1 cellular context compared by ENCODE assay signal in genomic region chr22:39266398-39267030, GRCh38.
TF ChIP-seq lines count a peak whose summit lies in the region.

No MANE protein-coding gene starts in this region.

TF ChIP-seq in GM12878, 131 proteins besides CTCF, POLR2A, EP300 and RAD21 (continued from another document and continues in another):
- TF ChIP-seq IRF4 (IDR thresholded peaks at IDR 0.05; ENCODE audit: low read depth, low read length) (peak; percentile 77), RELA (IDR thresholded peaks at IDR 0.05; ENCODE audit: borderline replicate concordance, partially characterized antibody) (no peak), HCFC1 (IDR thresholded peaks at IDR 0.05; ENCODE audit: low read length) (no peak), ETV6 (conservative IDR thresholded peaks at IDR 0.05 in 1 of 2, IDR thresholded peaks at IDR 0.05 in 1 of 2; ENCODE audit: borderline replicate concordance in 1 of 2, low read depth in 1 of 2) (peak in 1 of 2 experiments; percentile 90; a peak in 2 of 4 replicates), ZBED1 (IDR thresholded peaks at IDR 0.05; ENCODE audit: borderline replicate concordance) (peak; percentile 97; the same call in 1 of the 2 replicates), MLLT1 (IDR thresholded peaks at IDR 0.05) (no peak), SMAD1 (IDR thresholded peaks at IDR 0.05; ENCODE audit: low read depth, partially characterized antibody) (no peak), ATF2 (IDR thresholded peaks at IDR 0.05; ENCODE audit: low read length) (peak; percentile 98), MYB (IDR thresholded peaks at IDR 0.05; ENCODE audit: borderline replicate concordance, low read depth, low read length) (no peak), NFYA (IDR thresholded peaks at IDR 0.05; ENCODE audit: borderline replicate concordance, low read depth, low read length) (no peak), NBN (IDR thresholded peaks at IDR 0.05) (peak; percentile 63; the same call in 1 of the 2 replicates), JUNB (IDR thresholded peaks at IDR 0.05) (peak; percentile 93), FOXM1 (IDR thresholded peaks at IDR 0.05; ENCODE audit: low read depth, low read length) (peak; percentile 97), PKNOX1 (IDR thresholded peaks at IDR 0.05) (peak; percentile 36; the same call in 1 of the 2 replicates), NR2C2 (IDR thresholded peaks at IDR 0.05; ENCODE audit: borderline replicate concordance, control insufficient read depth, insufficient read length, low read depth) (no peak), CBX5 (IDR thresholded peaks at IDR 0.05; ENCODE audit: low read depth) (0 out of 2 replicates have a peak, but pooled peaks have one; percentile 57), HSF1 (IDR thresholded peaks at IDR 0.05; ENCODE audit: low read depth, low read length) (no peak), EZH2 (IDR thresholded peaks at IDR 0.05; ENCODE audit: borderline replicate concordance, control insufficient read depth, low read depth, low read length) (no peak), SIX5 (IDR thresholded peaks at IDR 0.05; ENCODE audit: low read depth, low read length, severe bottlenecking) (no peak), EGR1 (IDR thresholded peaks at IDR 0.05; ENCODE audit: borderline replicate concordance in 1 of 2, low read depth in 2 of 2, low read length in 2 of 2) (peak in 1 of 2 experiments; percentile 42; a peak in 1 of 3 replicates), ZZZ3 (IDR thresholded peaks at IDR 0.05; ENCODE audit: control insufficient read depth, insufficient read length, low read depth) (no peak), IKZF2 (IDR thresholded peaks at IDR 0.05) (peak; percentile 93 to 95), KDM1A (IDR thresholded peaks at IDR 0.05; ENCODE audit: borderline replicate concordance) (no peak), RBBP5 (conservative IDR thresholded peaks at IDR 0.05) (no peak), FOXK2 (IDR thresholded peaks at IDR 0.05) (no peak), MXI1 (IDR thresholded peaks at IDR 0.05; ENCODE audit: low read depth, low read length) (no peak), SMC3 (IDR thresholded peaks at IDR 0.05; ENCODE audit: borderline replicate concordance, low read length) (no peak; the same call in 1 of the 2 replicates), E4F1 (IDR thresholded peaks at IDR 0.05; ENCODE audit: borderline replicate concordance, partially characterized antibody) (no peak), NR2F1 (conservative IDR thresholded peaks at IDR 0.05) (no peak), SP1 (IDR thresholded peaks at IDR 0.05; ENCODE audit: low read depth, low read length) (peak; percentile 66), CEBPZ (IDR thresholded peaks at IDR 0.05; ENCODE audit: low read depth, low read length) (no peak), CHD4 (IDR thresholded peaks at IDR 0.05) (no peak), SMARCA5 (IDR thresholded peaks at IDR 0.05) (peak; percentile 90), ZNF687 (IDR thresholded peaks at IDR 0.05) (peak; percentile 77), RB1 (IDR thresholded peaks at IDR 0.05; ENCODE audit: borderline replicate concordance) (no peak), SIN3A (IDR thresholded peaks at IDR 0.05; ENCODE audit: low read depth, low read length) (no peak), PAX8 (IDR thresholded peaks at IDR 0.05) (no peak), SPI1 (IDR thresholded peaks at IDR 0.05; ENCODE audit: borderline replicate concordance, insufficient read depth, low read depth, low read length) (peak; percentile 76), TCF12 (IDR thresholded peaks at IDR 0.05; ENCODE audit: low read depth, low read length) (peak; percentile 92), BCLAF1 (IDR thresholded peaks at IDR 0.05) (no peak)
